In the genomic region with DNA sequence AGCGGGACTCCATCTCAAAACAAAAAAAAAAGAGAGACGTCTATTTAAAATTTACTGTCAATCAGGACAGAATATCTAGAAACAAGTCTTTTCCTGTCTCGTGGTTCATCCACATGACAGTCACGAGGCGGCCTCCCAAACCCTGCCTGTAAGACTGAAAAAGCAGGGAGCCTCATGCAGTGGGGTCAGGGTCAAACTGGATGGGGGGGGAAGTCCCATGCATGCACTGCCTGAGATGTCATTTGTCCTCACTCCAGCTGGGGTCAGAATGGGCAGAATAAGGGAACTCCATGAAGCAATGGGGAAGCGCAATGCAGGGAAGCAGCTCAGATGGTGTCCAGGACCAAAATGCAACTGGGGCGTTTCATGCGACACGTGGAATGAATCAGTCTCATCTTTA, we compare ENCODE assay signal across 20 cellular contexts.
A peak's percentile ranks its signal among the peaks of the same experiment; 100 is the strongest.
DNase-seq lines count a peak whose midpoint lies in the region; ATAC-seq and TF ChIP-seq lines count a peak whose summit lies in the region.
"Had no signal": no experiment of that assay in that cellular context is flagged by ENCODE, and none has a peak within 500 bp of the region (broad histone marks: within the 10 kb centered on the region; RNA-seq: fewer than 3 reads in every experiment).

No MANE protein-coding gene starts in this region.

- ATAC-seq in mucosa of descending colon = peak; percentile 35
- no peak for ATAC-seq in HG02852 (IDR thresholded peaks at IDR 0.05; ENCODE audit: unreplicated experiment)
- ATAC-seq in GM21447 (IDR thresholded peaks at IDR 0.05; ENCODE audit: unreplicated experiment) = no peak
- ATAC-seq: foreskin keratinocyte, GM23338 had no signal

- TF ChIP-seq POLR2A in adrenal gland (IDR thresholded peaks at IDR 0.05) = no peak

- H3K4me1 ChIP-seq in BLaER1 = peaks cover 68% of the 10 kb centered on the region
- no peaks in the 10 kb centered on the region for H3K4me1 ChIP-seq in CD4-positive, alpha-beta memory T cell (ENCODE audit: insufficient read depth, low read length)
- no peaks in the 10 kb centered on the region for H3K4me1 ChIP-seq in adrenal gland (replicated peaks in 1 of 2)
- no peaks in the 10 kb centered on the region for H3K4me1 ChIP-seq in mucosa of descending colon (ENCODE audit: low read depth)
- H3K4me1 ChIP-seq: breast epithelium, foreskin keratinocyte, testis had no signal

- TF ChIP-seq CTCF in adrenal gland (IDR thresholded peaks at IDR 0.05) (no peak), mucosa of descending colon (IDR thresholded peaks at IDR 0.05) (no peak)

- H3K9me3 ChIP-seq in BLaER1 (0 out of 2 replicates have a peak, but pooled peaks cover 8% of the 10 kb centered on the region), adrenal gland (replicated peaks in 1 of 3) (no peaks in the 10 kb centered on the region), mucosa of descending colon (no peaks in the 10 kb centered on the region)
- H3K9me3 ChIP-seq in CD4-positive, alpha-beta memory T cell (ENCODE audit: control insufficient read depth in 1 of 2, low read length in 2 of 2) = no peaks in the 10 kb centered on the region
- H3K9me3 ChIP-seq: breast epithelium, neutrophil, testis had no signal

- H3K4me3 Mint-ChIP-seq in CD4-positive, alpha-beta memory T cell = no peak overlapping the region
- H3K4me3 Mint-ChIP-seq: GM23338 had no signal

- no peaks in the 10 kb centered on the region for H3K27me3 Mint-ChIP-seq in CD4-positive, alpha-beta memory T cell

- H3K27me3 ChIP-seq in BLaER1 = no peaks in the 10 kb centered on the region
- no peaks in the 10 kb centered on the region for H3K27me3 ChIP-seq in CD4-positive, alpha-beta memory T cell (ENCODE audit: insufficient read depth, low read length)
- H3K27me3 ChIP-seq in adrenal gland = no peaks in the 10 kb centered on the region
- H3K27me3 ChIP-seq: breast epithelium, foreskin keratinocyte, neutrophil, testis had no signal

- H3K9me3 Mint-ChIP-seq in CD4-positive, alpha-beta memory T cell = peaks cover 0 to 5% (median 0%) of the 10 kb centered on the region in 8 donors
- H3K9me3 Mint-ChIP-seq: activated naive CD4-positive, alpha-beta T cell treated with anti-CD3 and anti-CD28 coated beads, Interleukin-2, amount 50 U/mL, for 72 hours had no signal

- peaks cover 6 to 27% (median 15%) of the 10 kb centered on the region in 4 donors for H3K4me1 Mint-ChIP-seq in CD4-positive, alpha-beta memory T cell
- H3K4me1 Mint-ChIP-seq: GM23338 had no signal

- no peak for DNase-seq in CD4-positive, alpha-beta memory T cell
- peak in 4 of 7 donors; percentile 46 to 61 (median 54) for DNase-seq in adrenal gland
- DNase-seq in mucosa of descending colon = peak in 1 of 3 donors; percentile 60
- no peak for DNase-seq in activated CD8-positive, alpha-beta memory T cell treated with anti-CD3 and anti-CD28 coated beads for 24 hours
- DNase-seq: activated CD4-positive, alpha-beta T cell treated with anti-CD3 and anti-CD28 coated beads, Interleukin-2, amount 50 U/mL, for 1 hour; activated T-cell treated with anti-CD3 and anti-CD28 coated beads for 4 hours; foreskin keratinocyte; hypothalamus; NCI-H1105 treated with DMSO at 0.1 percent for 48 hours; NCI-H524; stimulated activated CD4-positive, alpha-beta T cell treated with anti-CD3 and anti-CD28 coated beads, Interleukin-12 subunit alpha, Interleukin-12 subunit beta, amount 100 ng/mL, for 4 hours; testis had no signal

- H3K27ac Mint-ChIP-seq in CD4-positive, alpha-beta memory T cell = peak overlapping the region in 5 of 7 donors; percentile 30 to 80 (median 78)
- H3K27ac Mint-ChIP-seq: GM23338 had no signal

- no peak overlapping the region for H3K27ac ChIP-seq in BLaER1
- H3K27ac ChIP-seq in CD4-positive, alpha-beta memory T cell (ENCODE audit: low read depth, low read length) = no peak overlapping the region
- H3K27ac ChIP-seq in adrenal gland = no peak overlapping the region
- H3K27ac ChIP-seq: breast epithelium, epithelial cell of prostate, foreskin keratinocyte, neutrophil, testis had no signal

- peak overlapping the region; percentile 87 for H3K4me2 ChIP-seq in BLaER1
- H3K4me2 ChIP-seq: GM23338 had no signal

- no peak overlapping the region for H3K4me3 ChIP-seq in BLaER1
- H3K4me3 ChIP-seq in CD4-positive, alpha-beta memory T cell (ENCODE audit: low read length in 2 of 2) = no peak overlapping the region
- no peak overlapping the region for H3K4me3 ChIP-seq in adrenal gland
- H3K4me3 ChIP-seq in mucosa of descending colon = no peak overlapping the region
- H3K4me3 ChIP-seq: breast epithelium, GM23338, testis had no signal

- peaks cover 96% of the 10 kb centered on the region for H3K36me3 ChIP-seq in BLaER1
- peaks cover 83% of the 10 kb centered on the region for H3K36me3 ChIP-seq in CD4-positive, alpha-beta memory T cell (ENCODE audit: insufficient read depth, low read length)
- H3K36me3 ChIP-seq in adrenal gland (replicated peaks in 1 of 2) = peaks cover 0 to 79% of the 10 kb centered on the region in 2 donors
- peaks cover 28% of the 10 kb centered on the region for H3K36me3 ChIP-seq in mucosa of descending colon (ENCODE audit: low read depth)

- CTCF ChIA-PET in CD4-positive, alpha-beta memory T cell (lab: Charles Lee; ENCODE audit: partially characterized antibody) = no interaction called here

- no peak overlapping the region for H3K9ac ChIP-seq in BLaER1

- H4K20me1 ChIP-seq in BLaER1 = peaks cover 53% of the 10 kb centered on the region

- H3K36me3 Mint-ChIP-seq in CD4-positive, alpha-beta memory T cell = peaks cover 56 to 75% of the 10 kb centered on the region in 2 donors

- intact Hi-C loops in CD4-positive, alpha-beta memory T cell (cut with micrococcal nuclease) = no loop called here
- intact Hi-C loops in adrenal gland (cut with DNase I) (no loop called here), mucosa of descending colon (cut with DNase I, micrococcal nuclease) (no loop called here)

- 70 to 76% (median 73%) methylated on average over 9 of the region's 9 CpGs for WGBS in adrenal gland, 4 donors

- POLR2A ChIA-PET in CD4-positive, alpha-beta memory T cell (lab: Charles Lee; ENCODE audit: partially characterized antibody) = interaction anchor here (1.4 kb wide), 1 partner anchor 34 kb away, joined by 3 read pairs; no protein-coding TSS in a partner anchor

Comparison
In these comparisons a context has a peak if more than half of its experiments do, and no peak if none do; other contexts are left out.
1. DNase-seq: peak in adrenal gland (4 of 7); none in CD4-positive, alpha-beta memory T cell (0 of 5) and activated CD8-positive, alpha-beta memory T cell treated with anti-CD3 and anti-CD28 coated beads for 24 hours (single experiment).